1 cellular context compared by ENCODE assay signal in genomic region chr5:168215646-168216045, GRCh38.
TF ChIP-seq lines count a peak whose summit lies in the region.

No MANE protein-coding gene starts in this region.

TF ChIP-seq in WTC11, 78 proteins besides CTCF, POLR2A, EP300 and RAD21 (continued from another document):
- TF ChIP-seq TCF7 (CRISPR knock-in tag; IDR thresholded peaks at IDR 0.05; ENCODE audit: low read depth) (no peak), NR2C2 (CRISPR knock-in tag; IDR thresholded peaks at IDR 0.05) (no peak)
TF ChIP-seq in WTC11: peak in this region for 0.
